In the genomic region with DNA sequence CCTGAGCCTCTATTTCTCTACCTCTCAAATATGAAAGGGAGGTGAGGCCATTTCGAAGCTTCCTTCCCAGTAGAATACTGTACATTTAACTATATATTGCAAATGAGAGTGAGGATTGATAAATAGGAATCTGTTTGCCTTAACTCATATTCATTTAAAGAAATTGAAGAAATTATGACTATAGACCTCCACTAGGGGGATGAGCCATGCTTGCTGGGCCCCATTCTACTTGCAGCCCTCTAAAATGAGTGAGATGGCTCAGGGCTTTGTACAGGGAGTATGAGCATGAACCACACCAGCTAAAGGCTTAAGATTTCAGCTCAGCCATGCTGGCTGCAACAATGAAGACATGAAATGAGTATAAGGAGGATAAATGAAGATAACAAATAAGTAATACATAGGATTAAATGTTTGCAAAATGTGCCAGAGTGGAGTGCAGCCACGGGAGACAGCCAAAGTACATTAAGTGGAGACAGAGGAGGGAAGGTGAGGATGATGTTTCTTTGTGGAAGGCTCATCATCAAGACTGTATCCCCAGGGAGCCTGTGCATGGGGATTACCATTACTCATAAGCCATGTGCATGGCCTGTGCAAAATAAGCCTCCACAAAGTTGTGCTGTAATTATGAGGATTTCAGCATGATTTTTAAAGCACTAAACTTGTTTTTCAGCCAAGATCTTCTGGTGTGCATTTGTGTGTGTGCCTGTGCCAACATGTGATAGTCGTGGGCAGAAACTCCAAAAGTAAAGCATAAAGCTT, we compare ENCODE assay signal across 13 cellular contexts.
DNase-seq lines count a peak whose midpoint lies in the region; ATAC-seq, FAIRE-seq and TF ChIP-seq lines count a peak whose summit lies in the region.
"Had no signal": no experiment of that assay in that cellular context is flagged by ENCODE, and none has a peak within 500 bp of the region (broad histone marks: within the 10 kb centered on the region; RNA-seq: fewer than 3 reads in every experiment).

No MANE protein-coding gene starts in this region.

- no peak overlapping the region for H4K8ac ChIP-seq in mesenchymal stem cell (ENCODE audit: low read length)

- no peaks in the 10 kb centered on the region for H3K79me2 ChIP-seq in KMS-11 (ENCODE audit: insufficient read depth, low read depth)

- H3K27ac ChIP-seq in KMS-11 (no peak overlapping the region), mesenchymal stem cell (ENCODE audit: low read length, poor library complexity, severe bottlenecking) (no peak overlapping the region)
- H3K27ac ChIP-seq: tibial artery had no signal

- no peaks in the 10 kb centered on the region for H3K4me1 Mint-ChIP-seq in activated CD8-positive, alpha-beta memory T cell treated with anti-CD3 and anti-CD28 coated beads, Interleukin-2, amount 10 ng/mL, durations not matched to agents 7 days and 5 days
- no peaks in the 10 kb centered on the region for H3K4me1 Mint-ChIP-seq in activated T-helper 1 cell treated with anti-CD3 and anti-CD28 coated beads, Interleukin-12 subunit alpha, Interleukin-12 subunit beta, Interleukin-2, Interleukin-4 antibody, amounts not matched to agents 30 ng/mL and 10 ng/mL and 1 ng/mL, durations not matched to agents 14 hours and 24 hours and 36 hours (ENCODE audit: low read depth)
- H3K4me1 Mint-ChIP-seq: activated CD4-positive, alpha-beta T cell treated with anti-CD3 and anti-CD28 coated beads, Interleukin-2, amount 10 ng/mL, durations not matched to agents 7 days and 5 days; memory B cell had no signal

- no peaks in the 10 kb centered on the region for H3K79me1 ChIP-seq in mesenchymal stem cell (replicated peaks; ENCODE audit: low read length, poor library complexity, severe bottlenecking)

- H2AFZ ChIP-seq in KMS-11 (ENCODE audit: low read depth): no peak overlapping the region
- H2AFZ ChIP-seq in mesenchymal stem cell (ENCODE audit: low read depth, low read length): no peak overlapping the region

- H3K18ac ChIP-seq in mesenchymal stem cell (ENCODE audit: low read depth in 1 of 2, low read length in 2 of 2): no peak overlapping the region

- H3K4me1 ChIP-seq in KMS-11 (ENCODE audit: low read depth, poor library complexity, severe bottlenecking): no peaks in the 10 kb centered on the region
- H3K4me1 ChIP-seq in mesenchymal stem cell (ENCODE audit: control insufficient read depth, insufficient read depth, low read depth, low read length): no peaks in the 10 kb centered on the region
- H3K4me1 ChIP-seq: tibial artery had no signal

- H3K9ac ChIP-seq in KMS-11 (no peak overlapping the region), mesenchymal stem cell (ENCODE audit: low read length) (no peak overlapping the region)

- no peak overlapping the region for H3K14ac ChIP-seq in mesenchymal stem cell (ENCODE audit: low read length in 2 of 2)

- no peak overlapping the region for H2AK5ac ChIP-seq in mesenchymal stem cell (ENCODE audit: low read length, severe bottlenecking)

- peak; percentile 83 for ATAC-seq in left lobe of liver
- no peak for ATAC-seq in activated CD8-positive, alpha-beta memory T cell treated with anti-CD3 and anti-CD28 coated beads, Interleukin-2, amount 10 ng/mL, durations not matched to agents 7 days and 5 days
- ATAC-seq: right cardiac atrium had no signal

- no peak overlapping the region for H3K4ac ChIP-seq in mesenchymal stem cell (ENCODE audit: low read depth in 1 of 2, low read length in 2 of 2)

- no peak overlapping the region for H3K4me3 Mint-ChIP-seq in activated CD8-positive, alpha-beta memory T cell treated with anti-CD3 and anti-CD28 coated beads, Interleukin-2, amount 10 ng/mL, durations not matched to agents 7 days and 5 days
- H3K4me3 Mint-ChIP-seq in activated T-helper 1 cell treated with anti-CD3 and anti-CD28 coated beads, Interleukin-12 subunit alpha, Interleukin-12 subunit beta, Interleukin-2, Interleukin-4 antibody, amounts not matched to agents 30 ng/mL and 10 ng/mL and 1 ng/mL, durations not matched to agents 14 hours and 24 hours and 36 hours: no peak overlapping the region
- H3K4me3 Mint-ChIP-seq: activated CD4-positive, alpha-beta T cell treated with anti-CD3 and anti-CD28 coated beads, Interleukin-2, amount 10 ng/mL, durations not matched to agents 7 days and 5 days; memory B cell had no signal

- H2BK5ac ChIP-seq in mesenchymal stem cell (ENCODE audit: low read depth, low read length, poor library complexity, severe bottlenecking): no peak overlapping the region

- H3K27me3 ChIP-seq in KMS-11 (ENCODE audit: insufficient read depth, low read depth): no peaks in the 10 kb centered on the region
- H3K27me3 ChIP-seq in mesenchymal stem cell (ENCODE audit: control insufficient read depth in 1 of 2, insufficient read depth in 1 of 2, low read length in 2 of 2): no peaks in the 10 kb centered on the region
- H3K27me3 ChIP-seq: tibial artery had no signal

- FAIRE-seq in D721Med (lab: Jason Lieb, UNC): peak; percentile 93

- H3K36me3 ChIP-seq in KMS-11 (ENCODE audit: insufficient read depth): no peaks in the 10 kb centered on the region
- H3K36me3 ChIP-seq in mesenchymal stem cell (ENCODE audit: control insufficient read depth in 1 of 2, insufficient read depth in 2 of 2, low read depth in 1 of 2, low read length in 2 of 2): no peaks in the 10 kb centered on the region
- H3K36me3 ChIP-seq: tibial artery had no signal

- no peak overlapping the region for H2BK120ac ChIP-seq in mesenchymal stem cell (ENCODE audit: low read depth, low read length)

- no peaks in the 10 kb centered on the region for H3K9me3 ChIP-seq in mesenchymal stem cell (ENCODE audit: control insufficient read depth, low read length)
- H3K9me3 ChIP-seq: tibial artery had no signal

- no peak overlapping the region for H2BK15ac ChIP-seq in mesenchymal stem cell (ENCODE audit: low read depth, poor library complexity, severe bottlenecking)

- no peaks in the 10 kb centered on the region for H3K9me3 Mint-ChIP-seq in activated CD8-positive, alpha-beta memory T cell treated with anti-CD3 and anti-CD28 coated beads, Interleukin-2, amount 10 ng/mL, durations not matched to agents 7 days and 5 days (ENCODE audit: low read depth)
- H3K9me3 Mint-ChIP-seq in activated T-helper 1 cell treated with anti-CD3 and anti-CD28 coated beads, Interleukin-12 subunit alpha, Interleukin-12 subunit beta, Interleukin-2, Interleukin-4 antibody, amounts not matched to agents 30 ng/mL and 10 ng/mL and 1 ng/mL, durations not matched to agents 14 hours and 24 hours and 36 hours: no peaks in the 10 kb centered on the region
- H3K9me3 Mint-ChIP-seq: activated CD4-positive, alpha-beta T cell treated with anti-CD3 and anti-CD28 coated beads, Interleukin-2, amount 10 ng/mL, durations not matched to agents 7 days and 5 days had no signal

- H3K4me2 ChIP-seq in KMS-11 (no peak overlapping the region), mesenchymal stem cell (ENCODE audit: low read length, poor library complexity, severe bottlenecking) (no peak overlapping the region)

- no peak overlapping the region for H2BK12ac ChIP-seq in mesenchymal stem cell (ENCODE audit: low read length in 2 of 2)

- DNase-seq in D721Med (ENCODE audit: insufficient read length, low spot score): peak; percentile 16
- peak; percentile 28 for DNase-seq in SK-N-DZ (ENCODE audit: low spot score)
- DNase-seq in left lobe of liver (ENCODE audit: low spot score): no peak
- DNase-seq in mesenchymal stem cell: no peak
- DNase-seq in activated CD8-positive, alpha-beta memory T cell treated with anti-CD3 and anti-CD28 coated beads, Interleukin-2, amount 10 ng/mL, durations not matched to agents 7 days and 5 days: no peak
- no peak for DNase-seq in activated T-helper 1 cell treated with anti-CD3 and anti-CD28 coated beads, Interleukin-12 subunit alpha, Interleukin-12 subunit beta, Interleukin-2, Interleukin-4 antibody, amounts not matched to agents 30 ng/mL and 10 ng/mL and 1 ng/mL, durations not matched to agents 14 hours and 24 hours and 36 hours (ENCODE audit: low spot score)
- DNase-seq in LoVo (ENCODE audit: low spot score): no peak
- DNase-seq: activated CD4-positive, alpha-beta T cell treated with anti-CD3 and anti-CD28 coated beads, Interleukin-2, amount 10 ng/mL, durations not matched to agents 7 days and 5 days; activated naive CD4-positive, alpha-beta T cell treated with anti-CD3 and anti-CD28 coated beads, Interleukin-2, amount 50 U/mL, for 16 hours; right cardiac atrium; tibial artery had no signal

- H3K23ac ChIP-seq in mesenchymal stem cell (ENCODE audit: low read length in 2 of 2): no peak overlapping the region

- TF ChIP-seq CTCF in D721Med (IDR thresholded peaks at IDR 0.05; ENCODE audit: insufficient read depth, missing control alignments) (peak; percentile 55), KMS-11 (conservative IDR thresholded peaks at IDR 0.05; ENCODE audit: low read depth, low read length) (0 out of 2 replicates have a peak, but pooled peaks have one; percentile 22)

- CTCF ChIA-PET in activated CD8-positive, alpha-beta memory T cell treated with anti-CD3 and anti-CD28 coated beads, Interleukin-2, amount 10 ng/mL, durations not matched to agents 7 days and 5 days (lab: Charles Lee): no interaction called here

- H3K36me3 Mint-ChIP-seq in activated CD8-positive, alpha-beta memory T cell treated with anti-CD3 and anti-CD28 coated beads, Interleukin-2, amount 10 ng/mL, durations not matched to agents 7 days and 5 days: no peaks in the 10 kb centered on the region
- H3K36me3 Mint-ChIP-seq in activated T-helper 1 cell treated with anti-CD3 and anti-CD28 coated beads, Interleukin-12 subunit alpha, Interleukin-12 subunit beta, Interleukin-2, Interleukin-4 antibody, amounts not matched to agents 30 ng/mL and 10 ng/mL and 1 ng/mL, durations not matched to agents 14 hours and 24 hours and 36 hours (ENCODE audit: low read depth): no peaks in the 10 kb centered on the region
- H3K36me3 Mint-ChIP-seq: memory B cell had no signal

- intact Hi-C loops in activated T-helper 1 cell treated with anti-CD3 and anti-CD28 coated beads, Interleukin-12 subunit alpha, Interleukin-12 subunit beta, Interleukin-2, Interleukin-4 antibody, amounts not matched to agents 30 ng/mL and 10 ng/mL and 1 ng/mL, durations not matched to agents 14 hours and 24 hours and 36 hours (cut with micrococcal nuclease): no loop called here

- H4K20me1 ChIP-seq in KMS-11 (ENCODE audit: insufficient read depth): no peaks in the 10 kb centered on the region

- no peak overlapping the region for H3K27ac Mint-ChIP-seq in activated CD8-positive, alpha-beta memory T cell treated with anti-CD3 and anti-CD28 coated beads, Interleukin-2, amount 10 ng/mL, durations not matched to agents 7 days and 5 days
- no peak overlapping the region for H3K27ac Mint-ChIP-seq in activated T-helper 1 cell treated with anti-CD3 and anti-CD28 coated beads, Interleukin-12 subunit alpha, Interleukin-12 subunit beta, Interleukin-2, Interleukin-4 antibody, amounts not matched to agents 30 ng/mL and 10 ng/mL and 1 ng/mL, durations not matched to agents 14 hours and 24 hours and 36 hours
- H3K27ac Mint-ChIP-seq: activated CD4-positive, alpha-beta T cell treated with anti-CD3 and anti-CD28 coated beads, Interleukin-2, amount 10 ng/mL, durations not matched to agents 7 days and 5 days; memory B cell had no signal

- WGBS in mesenchymal stem cell: 60% methylated on average over 1 of the region's 3 CpGs

- H3K4me3 ChIP-seq in KMS-11 (IDR thresholded peaks at IDR 0.05; ENCODE audit: insufficient read depth, low read depth, low read length) (no peak overlapping the region), mesenchymal stem cell (ENCODE audit: insufficient read depth in 1 of 2, low read depth in 1 of 2, low read length in 2 of 2) (no peak overlapping the region)
- H3K4me3 ChIP-seq: tibial artery had no signal

- H4K91ac ChIP-seq in mesenchymal stem cell (ENCODE audit: low read length): no peak overlapping the region

- H3K27me3 Mint-ChIP-seq in activated CD8-positive, alpha-beta memory T cell treated with anti-CD3 and anti-CD28 coated beads, Interleukin-2, amount 10 ng/mL, durations not matched to agents 7 days and 5 days: no peaks in the 10 kb centered on the region
- no peaks in the 10 kb centered on the region for H3K27me3 Mint-ChIP-seq in activated T-helper 1 cell treated with anti-CD3 and anti-CD28 coated beads, Interleukin-12 subunit alpha, Interleukin-12 subunit beta, Interleukin-2, Interleukin-4 antibody, amounts not matched to agents 30 ng/mL and 10 ng/mL and 1 ng/mL, durations not matched to agents 14 hours and 24 hours and 36 hours (ENCODE audit: insufficient read depth)
- H3K27me3 Mint-ChIP-seq: activated CD4-positive, alpha-beta T cell treated with anti-CD3 and anti-CD28 coated beads, Interleukin-2, amount 10 ng/mL, durations not matched to agents 7 days and 5 days; memory B cell had no signal

Comparison
In these comparisons a context has a peak if more than half of its experiments do, and no peak if none do; other contexts are left out.
1. DNase-seq: peak in D721Med (single experiment) and SK-N-DZ (single experiment); none in left lobe of liver (single experiment), mesenchymal stem cell (single experiment), activated CD8-positive, alpha-beta memory T cell treated with anti-CD3 and anti-CD28 coated beads, Interleukin-2, amount 10 ng/mL, durations not matched to agents 7 days and 5 days (single experiment), activated T-helper 1 cell treated with anti-CD3 and anti-CD28 coated beads, Interleukin-12 subunit alpha, Interleukin-12 subunit beta, Interleukin-2, Interleukin-4 antibody, amounts not matched to agents 30 ng/mL and 10 ng/mL and 1 ng/mL, durations not matched to agents 14 hours and 24 hours and 36 hours (single experiment) and LoVo (single experiment).